In the genomic region with DNA sequence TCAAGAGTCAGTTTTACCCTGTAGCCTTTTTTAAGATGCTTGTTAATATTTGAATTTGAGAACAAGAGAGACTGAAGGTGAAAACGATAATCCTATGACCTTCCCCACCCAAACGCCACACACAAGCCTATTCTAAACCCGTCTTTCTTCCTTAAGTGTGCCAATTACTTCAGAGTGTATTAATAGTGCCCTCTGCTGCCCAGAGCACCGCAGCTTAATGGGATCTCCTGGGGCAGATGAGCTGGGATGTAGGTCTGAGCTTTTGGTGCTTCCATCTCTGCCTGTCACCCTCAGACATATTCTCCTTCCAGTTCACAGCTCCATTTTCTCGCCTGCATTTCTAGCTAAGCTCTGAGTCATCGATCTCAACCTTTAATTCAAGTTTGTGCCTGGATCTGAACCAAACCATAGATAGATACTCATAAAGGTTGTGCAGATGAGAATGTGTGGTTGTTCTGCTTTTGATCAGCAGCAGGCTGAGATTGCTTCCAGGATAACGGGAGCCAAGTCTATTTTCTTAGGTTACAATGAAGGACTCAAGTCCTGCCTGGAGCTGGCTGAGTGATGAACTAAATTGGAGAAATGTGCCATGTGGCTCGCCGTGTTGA, we compare ENCODE assay signal across 8 cellular contexts. TPM values are rescaled to one million over a fixed set of nuclear protein-coding genes. Genes with fewer than 3 reads are reported as not detected.
A peak's percentile ranks its signal among the peaks of the same experiment; 100 is the strongest.
DNase-seq lines count a peak whose midpoint lies in the region; ATAC-seq and TF ChIP-seq lines count a peak whose summit lies in the region.

No MANE protein-coding gene starts in this region.

- no peak overlapping the region for H3K4me2 ChIP-seq in mammary epithelial cell (ENCODE audit: insufficient read depth, low read depth, low read length)

- H3K4me1 ChIP-seq in mammary epithelial cell (ENCODE audit: insufficient read depth, low read length) = no peaks in the 10 kb centered on the region

- H3K36me3 ChIP-seq in mammary epithelial cell (ENCODE audit: insufficient read depth, low read length) = no peaks in the 10 kb centered on the region

- no TSS peak for BruUV-seq in mammary epithelial cell (replicated peaks; lab: Mats Ljungman, UMichigan)

- ATAC-seq in GM21723 (IDR thresholded peaks at IDR 0.05; ENCODE audit: unreplicated experiment) = no peak

- H4K20me1 ChIP-seq in mammary epithelial cell (ENCODE audit: insufficient read depth, low read length) = no peaks in the 10 kb centered on the region

- dilution Hi-C loops in mammary epithelial cell (cut with HindIII; ENCODE audit: low sequenced_read_pairs) = no loop called here

- intact Hi-C loops in mammary epithelial cell (cut with micrococcal nuclease) = loop anchor here (1.0 to 10.0 kb wide), 6 partner anchors 124 to 690 kb away; partner anchors contain the start of gene HSD17B2

- peak; percentile 51 to 54 for TF ChIP-seq CTCF in mammary epithelial cell (conservative IDR thresholded peaks at IDR 0.05 in 1 of 2, IDR thresholded peaks at IDR 0.05 in 1 of 2; ENCODE audit: extremely low read depth in 1 of 2, insufficient read depth in 1 of 2, low read depth in 1 of 2, low read length in 2 of 2)

- no peak overlapping the region for H3K4me3 ChIP-seq in mammary epithelial cell (replicated peaks in 1 of 3; ENCODE audit: insufficient read depth in 1 of 3, low read depth in 2 of 3, low read length in 3 of 3)

- DNase-seq in DMS114 treated with DMSO at 0.1 percent for 48 hours (lab: John Stamatoyannopoulos, UW; ENCODE audit: unreplicated experiment) (peak; percentile 18), NCI-H1048 (lab: John Stamatoyannopoulos, UW) (peak; percentile 4), mammary epithelial cell (peak; percentile 8), mucosa of gallbladder (ENCODE audit: low spot score) (peak; percentile 43), T-helper 1 cell (no peak), SW 1271 (lab: John Stamatoyannopoulos, UW) (no peak), cerebellum (ENCODE audit: low spot score) (no peak)

- in situ Hi-C loops in mammary epithelial cell (cut with MboI; ENCODE audit: low sequenced_read_pairs in 2 of 2) = loop anchor here (25.0 kb wide), 1 partner anchor 318 kb away; no protein-coding TSS in a partner anchor

- CTCF ChIA-PET in mammary epithelial cell (lab: Charles Lee; ENCODE audit: low non-redundant PET) = interaction anchor here (0.6 kb wide), 2 partner anchors 10 to 212 kb away, joined by 4 to 7 read pairs; no protein-coding TSS in a partner anchor

- no peak overlapping the region for H3K27ac ChIP-seq in mammary epithelial cell (ENCODE audit: insufficient read depth, low read depth, low read length)

- H2AFZ ChIP-seq in mammary epithelial cell (ENCODE audit: low read depth, low read length) = no peak overlapping the region

- H3K9me3 ChIP-seq in mammary epithelial cell (replicated peaks; ENCODE audit: insufficient read depth, low read length) = no peaks in the 10 kb centered on the region

- H3K79me2 ChIP-seq in mammary epithelial cell (ENCODE audit: insufficient read depth, low read length) = no peaks in the 10 kb centered on the region

- H3K9ac ChIP-seq in mammary epithelial cell (ENCODE audit: insufficient read depth, low read length) = no peak overlapping the region

- 59% methylated on average over 8 of the region's 9 CpGs for WGBS in mammary epithelial cell (ENCODE audit: low coverage, missing lambda C conversion rate)

- no peaks in the 10 kb centered on the region for H3K27me3 ChIP-seq in mammary epithelial cell (ENCODE audit: insufficient read depth, low read length)

RNA-seq across cellular contexts. Expression of gene CDH13, which starts 46.4 kb away (rescaled TPM):
- total RNA-seq in mammary epithelial cell (100 to 1,000 TPM; 141 to 157 TPM), mucosa of gallbladder (2.0 TPM), cerebellum (43.6 TPM)
- 130 TPM for polyA plus RNA-seq in mammary epithelial cell
- polyA minus RNA-seq in mammary epithelial cell = 141 TPM

Comparison
In these comparisons a context has a peak if more than half of its experiments do, and no peak if none do; other contexts are left out.
1. DNase-seq: peak in DMS114 treated with DMSO at 0.1 percent for 48 hours (single experiment), NCI-H1048 (single experiment), mammary epithelial cell (single experiment) and mucosa of gallbladder (single experiment); none in T-helper 1 cell (0 of 5), SW 1271 (0 of 2) and cerebellum (single experiment).
2. RNA of gene CDH13, which starts 46.4 kb away (total RNA-seq): 141 to 157 TPM in mammary epithelial cell and 43.6 TPM in cerebellum (single experiment); 2.0 TPM in mucosa of gallbladder (single experiment); every median in the first group is over 10 times any median in the second.